24 cellular contexts compared by ENCODE assay signal in the genomic region with DNA sequence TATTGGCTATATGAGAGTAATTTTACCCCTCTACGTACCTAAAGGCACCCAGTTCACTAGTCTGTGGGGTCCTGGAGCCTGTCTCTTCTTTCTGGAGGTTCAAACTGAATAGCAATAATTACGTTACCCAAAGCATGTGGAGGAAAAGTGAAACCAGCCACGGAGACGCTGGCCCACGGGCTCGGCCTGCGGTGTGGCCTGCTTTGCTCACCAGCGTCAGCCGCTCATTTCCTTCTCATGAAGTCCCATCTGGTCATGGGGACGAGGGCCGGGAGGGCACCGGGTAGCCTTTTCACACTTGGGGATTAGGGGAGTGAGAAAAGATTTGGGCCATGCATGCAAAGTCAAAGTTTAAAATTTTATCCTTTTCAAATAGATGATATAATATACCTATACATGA.
"Had no signal": no experiment of that assay in that cellular context is flagged by ENCODE, and none has a peak within 500 bp of the region (broad histone marks: within the 10 kb centered on the region; RNA-seq: fewer than 3 reads in every experiment).

No MANE protein-coding gene starts in this region.

- H3K9me3 ChIP-seq: adrenal gland, SJSA1 had no signal

- H3K4me1 ChIP-seq: SJSA1 had no signal

- ATAC-seq: PC-3, SK-N-SH treated with all-trans-retinoic acid at 6 μM for 48 hours, WTC11 had no signal

- H3K4me3 ChIP-seq: adrenal gland, SJSA1 had no signal

- H3K27ac ChIP-seq: adrenal gland, SJSA1 had no signal

- DNase-seq: activated CD4-positive, alpha-beta memory T cell treated with anti-CD3 and anti-CD28 coated beads for 36 hours; activated CD4-positive, alpha-beta T cell treated with anti-CD3 and anti-CD28 coated beads, Interleukin-2, amount 10 ng/mL, durations not matched to agents 7 days and 5 days; activated CD8-positive, alpha-beta memory T cell treated with anti-CD3 and anti-CD28 coated beads for 24 hours; activated gamma-delta T cell treated with Interleukin-2 at 50 U/mL for 16 hours; activated naive CD4-positive, alpha-beta T cell treated with anti-CD3 and anti-CD28 coated beads, Interleukin-2, amount 10 ng/mL, durations not matched to agents 7 days and 5 days; activated naive CD8-positive, alpha-beta T cell treated with anti-CD3 and anti-CD28 coated beads, Interleukin-2, amount 10 ng/mL, durations not matched to agents 7 days and 5 days; activated T-cell treated with anti-CD3 and anti-CD28 coated beads, Interleukin-2, amount 50 U/mL, for 48 hours; anterior cingulate cortex; KG1; MV-4-11; NCI-H1105; NCI-H1436; NCI-H187; NCI-H2081; NCI-H446; NCI-H524; PC-3; SHP77; SW 1271 had no signal

- H3K27me3 ChIP-seq: adrenal gland, SJSA1 had no signal

- FAIRE-seq: RCC 7860 had no signal
